In genomic region chr3:46466871-46467403, GRCh38 we compare ENCODE assay signal across 1 cellular context.
TF ChIP-seq lines count a peak whose summit lies in the region.

No MANE protein-coding gene starts in this region.

TF ChIP-seq in HepG2, 621 proteins besides CTCF, POLR2A, EP300 and RAD21:
- TF ChIP-seq, protein P1, sequence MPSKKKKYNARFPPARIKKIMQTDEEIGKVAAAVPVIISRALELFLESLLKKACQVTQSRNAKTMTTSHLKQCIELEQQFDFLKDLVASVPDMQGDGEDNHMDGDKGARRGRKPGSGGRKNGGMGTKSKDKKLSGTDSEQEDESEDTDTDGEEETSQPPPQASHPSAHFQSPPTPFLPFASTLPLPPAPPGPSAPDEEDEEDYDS (CRISPR knock-in tag; IDR thresholded peaks at IDR 0.05) = no peak
- TF ChIP-seq ZBTB26 (CRISPR knock-in tag; IDR thresholded peaks at IDR 0.05; ENCODE audit: borderline replicate concordance) (no peak), PCBP2 (optimal IDR thresholded peaks at IDR 0.05; ENCODE audit: low read depth, low read length, poor library complexity, severe bottlenecking) (no peak), ZSCAN29 (CRISPR knock-in tag; conservative IDR thresholded peaks at IDR 0.05) (no peak), ZNF468 (CRISPR knock-in tag; IDR thresholded peaks at IDR 0.05) (no peak), ZNF230 (CRISPR knock-in tag; IDR thresholded peaks at IDR 0.05) (no peak), ZNF713 (CRISPR knock-in tag; IDR thresholded peaks at IDR 0.05) (no peak), ZNF605 (CRISPR knock-in tag; IDR thresholded peaks at IDR 0.05) (no peak), CHD4 (IDR thresholded peaks at IDR 0.05; ENCODE audit: borderline replicate concordance, low read length) (no peak), AKAP8 (CRISPR knock-in tag; IDR thresholded peaks at IDR 0.05) (no peak), FIP1L1 (IDR thresholded peaks at IDR 0.05; ENCODE audit: borderline replicate concordance, insufficient read depth, low read depth, low read length) (no peak), ZNF567 (CRISPR knock-in tag; IDR thresholded peaks at IDR 0.05; ENCODE audit: borderline replicate concordance) (no peak)
- TF ChIP-seq, protein P2, sequence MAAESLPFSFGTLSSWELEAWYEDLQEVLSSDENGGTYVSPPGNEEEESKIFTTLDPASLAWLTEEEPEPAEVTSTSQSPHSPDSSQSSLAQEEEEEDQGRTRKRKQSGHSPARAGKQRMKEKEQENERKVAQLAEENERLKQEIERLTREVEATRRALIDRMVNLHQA (CRISPR knock-in tag; IDR thresholded peaks at IDR 0.05) = no peak
- TF ChIP-seq, protein P3, sequence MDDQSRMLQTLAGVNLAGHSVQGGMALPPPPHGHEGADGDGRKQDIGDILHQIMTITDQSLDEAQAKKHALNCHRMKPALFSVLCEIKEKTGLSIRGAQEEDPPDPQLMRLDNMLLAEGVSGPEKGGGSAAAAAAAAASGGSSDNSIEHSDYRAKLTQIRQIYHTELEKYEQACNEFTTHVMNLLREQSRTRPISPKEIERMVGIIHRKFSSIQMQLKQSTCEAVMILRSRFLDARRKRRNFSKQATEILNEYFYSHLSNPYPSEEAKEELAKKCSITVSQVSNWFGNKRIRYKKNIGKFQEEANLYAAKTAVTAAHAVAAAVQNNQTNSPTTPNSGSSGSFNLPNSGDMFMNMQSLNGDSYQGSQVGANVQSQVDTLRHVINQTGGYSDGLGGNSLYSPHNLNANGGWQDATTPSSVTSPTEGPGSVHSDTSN (CRISPR knock-in tag; IDR thresholded peaks at IDR 0.05; ENCODE audit: borderline replicate concordance) = no peak
- TF ChIP-seq, protein P4, sequence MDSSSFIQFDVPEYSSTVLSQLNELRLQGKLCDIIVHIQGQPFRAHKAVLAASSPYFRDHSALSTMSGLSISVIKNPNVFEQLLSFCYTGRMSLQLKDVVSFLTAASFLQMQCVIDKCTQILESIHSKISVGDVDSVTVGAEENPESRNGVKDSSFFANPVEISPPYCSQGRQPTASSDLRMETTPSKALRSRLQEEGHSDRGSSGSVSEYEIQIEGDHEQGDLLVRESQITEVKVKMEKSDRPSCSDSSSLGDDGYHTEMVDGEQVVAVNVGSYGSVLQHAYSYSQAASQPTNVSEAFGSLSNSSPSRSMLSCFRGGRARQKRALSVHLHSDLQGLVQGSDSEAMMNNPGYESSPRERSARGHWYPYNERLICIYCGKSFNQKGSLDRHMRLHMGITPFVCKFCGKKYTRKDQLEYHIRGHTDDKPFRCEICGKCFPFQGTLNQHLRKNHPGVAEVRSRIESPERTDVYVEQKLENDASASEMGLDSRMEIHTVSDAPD (CRISPR knock-in tag; IDR thresholded peaks at IDR 0.05) = no peak
- TF ChIP-seq, protein P5, sequence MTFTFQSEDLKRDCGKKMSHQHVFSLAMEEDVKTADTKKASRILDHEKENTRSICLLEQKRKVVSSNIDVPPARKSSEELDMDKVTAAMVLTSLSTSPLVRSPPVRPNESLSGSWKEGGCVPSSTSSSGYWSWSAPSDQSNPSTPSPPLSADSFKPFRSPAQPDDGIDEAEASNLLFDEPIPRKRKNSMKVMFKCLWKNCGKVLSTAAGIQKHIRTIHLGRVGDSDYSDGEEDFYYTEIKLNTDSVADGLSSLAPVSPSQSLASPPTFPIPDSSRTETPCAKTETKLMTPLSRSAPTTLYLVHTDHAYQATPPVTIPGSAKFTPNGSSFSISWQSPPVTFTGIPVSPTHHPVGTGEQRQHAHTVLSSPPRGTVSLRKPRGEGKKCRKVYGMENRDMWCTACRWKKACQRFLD (CRISPR knock-in tag; IDR thresholded peaks at IDR 0.05; ENCODE audit: borderline replicate concordance) = no peak
